Comparison of ENCODE assay signal across 11 cellular contexts in genomic region chr17:81958633-81959342, GRCh38. TPM values are rescaled to one million over a fixed set of nuclear protein-coding genes. Genes with fewer than 3 reads are reported as not detected.
A peak's percentile ranks its signal among the peaks of the same experiment; 100 is the strongest.
DNase-seq lines count a peak whose midpoint lies in the region; ATAC-seq and TF ChIP-seq lines count a peak whose summit lies in the region.
"Had no signal": no experiment of that assay in that cellular context is flagged by ENCODE, and none has a peak within 500 bp of the region (broad histone marks: within the 10 kb centered on the region; RNA-seq: fewer than 3 reads in every experiment).

No MANE protein-coding gene starts in this region.

- 82% methylated on average over 15 of the region's 15 CpGs for WGBS in smooth muscle cell (ENCODE audit: low lambda C conversion rate)

- no peak overlapping the region for H3K27ac Mint-ChIP-seq in glutamatergic neuron (ENCODE audit: unreplicated experiment)

- H3K27ac ChIP-seq in RWPE2 (ENCODE audit: poor library complexity, severe bottlenecking) (no peak overlapping the region), smooth muscle cell (ENCODE audit: low read depth) (no peak overlapping the region)

- no peaks in the 10 kb centered on the region for H4K20me1 ChIP-seq in smooth muscle cell (ENCODE audit: low read depth)

- H3K27me3 ChIP-seq in RWPE2 (ENCODE audit: insufficient read depth, poor library complexity, severe bottlenecking): peaks cover 47% of the 10 kb centered on the region
- peaks cover 30% of the 10 kb centered on the region for H3K27me3 ChIP-seq in smooth muscle cell (ENCODE audit: low read depth)

- no peaks in the 10 kb centered on the region for H3K79me2 ChIP-seq in smooth muscle cell (ENCODE audit: low read depth)

- no peaks in the 10 kb centered on the region for H3F3A ChIP-seq in smooth muscle cell (ENCODE audit: low read depth)

- H3K36me3 Mint-ChIP-seq in activated T-cell treated with anti-CD3 and anti-CD28 coated beads, Interleukin-2, amount 50 U/mL, for 4 hours (ENCODE audit: insufficient read depth): no peaks in the 10 kb centered on the region
- H3K36me3 Mint-ChIP-seq in glutamatergic neuron (ENCODE audit: unreplicated experiment): peaks cover 4% of the 10 kb centered on the region

- H3K4me1 Mint-ChIP-seq in activated T-cell treated with anti-CD3 and anti-CD28 coated beads, Interleukin-2, amount 50 U/mL, for 4 hours (ENCODE audit: low read depth): peaks cover 3% of the 10 kb centered on the region
- H3K4me1 Mint-ChIP-seq in glutamatergic neuron (ENCODE audit: low read depth, unreplicated experiment): peaks cover 8% of the 10 kb centered on the region

- H3K36me3 ChIP-seq in RWPE2 (ENCODE audit: low read depth): no peaks in the 10 kb centered on the region
- H3K36me3 ChIP-seq in smooth muscle cell (ENCODE audit: low read depth): no peaks in the 10 kb centered on the region

- H3K9me3 Mint-ChIP-seq in activated T-cell treated with anti-CD3 and anti-CD28 coated beads, Interleukin-2, amount 50 U/mL, for 4 hours: no peaks in the 10 kb centered on the region
- H3K9me3 Mint-ChIP-seq in glutamatergic neuron (ENCODE audit: unreplicated experiment): peaks cover 12% of the 10 kb centered on the region

- peak overlapping the region; percentile 45 for H3K4me3 Mint-ChIP-seq in activated T-cell treated with anti-CD3 and anti-CD28 coated beads, Interleukin-2, amount 50 U/mL, for 4 hours
- H3K4me3 Mint-ChIP-seq in glutamatergic neuron (ENCODE audit: unreplicated experiment): peak overlapping the region; percentile 79

- H3K9ac ChIP-seq in smooth muscle cell (ENCODE audit: low read depth): no peak overlapping the region

- no peak overlapping the region for H3K4me2 ChIP-seq in smooth muscle cell

- H3K9me3 ChIP-seq in RWPE2 (ENCODE audit: severe bottlenecking) (no peaks in the 10 kb centered on the region), smooth muscle cell (replicated peaks; ENCODE audit: low read depth) (no peaks in the 10 kb centered on the region)

- no peak overlapping the region for H3K4me3 ChIP-seq in RWPE2 (ENCODE audit: severe bottlenecking)
- no peak overlapping the region for H3K4me3 ChIP-seq in smooth muscle cell

- TF ChIP-seq CTCF in RWPE2 (IDR thresholded peaks at IDR 0.05; ENCODE audit: poor library complexity, severe bottlenecking) (no peak), glutamatergic neuron (IDR thresholded peaks at IDR 0.05; ENCODE audit: partially characterized antibody, unreplicated experiment) (no peak), smooth muscle cell (IDR thresholded peaks at IDR 0.05; ENCODE audit: borderline replicate concordance, insufficient read depth, poor library complexity, severe bottlenecking) (peak; percentile 2)

- no peak overlapping the region for H2AFZ ChIP-seq in smooth muscle cell (ENCODE audit: low read depth)

- no peak for DNase-seq in activated T-cell treated with anti-CD3 and anti-CD28 coated beads, Interleukin-2, amount 50 U/mL, for 4 hours
- DNase-seq in activated T-cell treated with anti-CD3 and anti-CD28 coated beads, Interleukin-2, amount 50 U/mL, for 1 hour: no peak
- DNase-seq in RWPE2 (ENCODE audit: low spot score): peak; percentile 55
- DNase-seq in glutamatergic neuron: no peak
- no peak for DNase-seq in smooth muscle cell (lab: John Stamatoyannopoulos, UW; ENCODE audit: unreplicated experiment)
- DNase-seq in ureter (ENCODE audit: low spot score): no peak
- DNase-seq in NCI-H345 treated with DMSO at 0.1 percent for 48 hours (lab: John Stamatoyannopoulos, UW; ENCODE audit: unreplicated experiment): no peak
- no peak for DNase-seq in DMS53 (lab: John Stamatoyannopoulos, UW)
- DNase-seq: cerebellar nuclear complex had no signal

- ATAC-seq in activated T-cell treated with anti-CD3 and anti-CD28 coated beads, Interleukin-2, amount 50 U/mL, for 4 hours: no peak
- ATAC-seq in RWPE2 (ENCODE audit: low read depth): no peak

- no peaks in the 10 kb centered on the region for H3K4me1 ChIP-seq in RWPE2 (ENCODE audit: insufficient read depth, poor library complexity, severe bottlenecking)
- H3K4me1 ChIP-seq in smooth muscle cell (ENCODE audit: low read depth): no peaks in the 10 kb centered on the region

- peaks cover 23% of the 10 kb centered on the region for H3K27me3 Mint-ChIP-seq in activated T-cell treated with anti-CD3 and anti-CD28 coated beads, Interleukin-2, amount 50 U/mL, for 4 hours (ENCODE audit: low read depth)
- peaks cover 10% of the 10 kb centered on the region for H3K27me3 Mint-ChIP-seq in glutamatergic neuron (ENCODE audit: unreplicated experiment)

RNA-seq across cellular contexts. Expression of gene NOTUM, which starts 2.2 kb away (rescaled TPM):
- total RNA-seq in activated T-cell treated with anti-CD3 and anti-CD28 coated beads, Interleukin-2, amount 50 U/mL, for 4 hours: under 1 TPM; 0.40 to 0.56 (median 0.41) TPM
- total RNA-seq in glutamatergic neuron (ENCODE audit: unreplicated experiment): 39.8 TPM
- 0.90 and 1.3 TPM in 2 replicates for total RNA-seq in smooth muscle cell
- polyA plus RNA-seq in smooth muscle cell: 0.24 and 2.9 TPM in 2 replicates
- 4.0 TPM for total RNA-seq in ureter

RNA-seq across cellular contexts. Expression of gene MYADML2, which starts 11.8 kb away (rescaled TPM):
- total RNA-seq in activated T-cell treated with anti-CD3 and anti-CD28 coated beads, Interleukin-2, amount 50 U/mL, for 4 hours: not detected
- total RNA-seq in glutamatergic neuron (ENCODE audit: unreplicated experiment) (0.69 TPM), smooth muscle cell (not detected in 2 replicates), ureter (not detected)
- 0.82 TPM in 1 of 2 replicates, not detected in the other for polyA plus RNA-seq in smooth muscle cell
- total RNA-seq: fibroblast of villous mesenchyme; T-helper 1 cell treated with Interleukin-12 subunit alpha and Interleukin-12 subunit beta and Interleukin-4 antibody, amounts not matched to agents 30 ng/mL and 1 ng/mL, for 36 hours had no signal

RNA-seq across cellular contexts. Expression of gene ASPSCR1, which starts 18.6 kb away (rescaled TPM):
- 10 to 100 TPM; 41.4 to 41.9 (median 41.6) TPM for total RNA-seq in activated T-cell treated with anti-CD3 and anti-CD28 coated beads, Interleukin-2, amount 50 U/mL, for 4 hours
- total RNA-seq in glutamatergic neuron (ENCODE audit: unreplicated experiment) (51.7 TPM), smooth muscle cell (12.3 and 28.4 TPM in 2 replicates), ureter (52.4 TPM)
- polyA plus RNA-seq in smooth muscle cell: 36.5 and 44.0 TPM in 2 replicates

RNA-seq across cellular contexts. Expression of gene PYCR1, which starts 21.7 kb away (rescaled TPM):
- 100 to 1,000 TPM; 192 to 199 (median 194) TPM for total RNA-seq in activated T-cell treated with anti-CD3 and anti-CD28 coated beads, Interleukin-2, amount 50 U/mL, for 4 hours
- 68.1 TPM for total RNA-seq in glutamatergic neuron (ENCODE audit: unreplicated experiment)
- 144 and 157 TPM in 2 replicates for total RNA-seq in smooth muscle cell
- 213 and 339 TPM in 2 replicates for polyA plus RNA-seq in smooth muscle cell
- 63.9 TPM for total RNA-seq in ureter

RNA-seq across cellular contexts. Expression of gene MAFG, which starts 31.3 kb away (rescaled TPM):
- total RNA-seq in activated T-cell treated with anti-CD3 and anti-CD28 coated beads, Interleukin-2, amount 50 U/mL, for 4 hours: 10 to 100 TPM; 42.9 to 50.9 (median 43.4) TPM
- total RNA-seq in glutamatergic neuron (ENCODE audit: unreplicated experiment) (30.6 TPM), smooth muscle cell (13.7 and 15.3 TPM in 2 replicates), ureter (14.1 TPM)
- polyA plus RNA-seq in smooth muscle cell: 30.3 and 39.0 TPM in 2 replicates
